ENCODE assay signal across 2 cellular contexts in the genomic region with DNA sequence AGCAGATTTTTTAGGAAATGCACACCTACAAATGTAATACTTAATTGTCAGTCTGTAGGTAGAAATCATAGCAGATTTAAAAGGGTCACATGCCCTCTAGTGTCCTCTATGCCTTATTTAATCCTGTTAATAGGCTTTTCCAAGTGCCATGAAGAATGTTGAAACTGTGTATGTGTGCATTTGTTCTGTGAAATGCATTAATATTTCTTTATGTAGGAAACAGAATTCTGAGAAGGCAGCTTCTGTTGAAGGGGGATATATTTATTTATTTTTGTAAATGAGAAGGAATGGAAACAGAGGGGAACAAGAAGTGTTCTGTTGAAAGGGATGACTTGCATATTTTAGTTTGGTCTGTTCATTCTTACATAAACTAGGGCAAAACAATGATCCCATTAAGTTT.
TF ChIP-seq lines count a peak whose summit lies in the region.

No MANE protein-coding gene starts in this region.

TF ChIP-seq in SK-N-SH, 30 proteins besides CTCF, POLR2A, EP300 and RAD21 (continued from another document):
- TF ChIP-seq TEAD4 (IDR thresholded peaks at IDR 0.05; ENCODE audit: borderline replicate concordance, insufficient read depth), result no peak
- no peak for TF ChIP-seq MEF2A (IDR thresholded peaks at IDR 0.05; ENCODE audit: borderline replicate concordance, low read depth)
- TF ChIP-seq, protein P1, sequence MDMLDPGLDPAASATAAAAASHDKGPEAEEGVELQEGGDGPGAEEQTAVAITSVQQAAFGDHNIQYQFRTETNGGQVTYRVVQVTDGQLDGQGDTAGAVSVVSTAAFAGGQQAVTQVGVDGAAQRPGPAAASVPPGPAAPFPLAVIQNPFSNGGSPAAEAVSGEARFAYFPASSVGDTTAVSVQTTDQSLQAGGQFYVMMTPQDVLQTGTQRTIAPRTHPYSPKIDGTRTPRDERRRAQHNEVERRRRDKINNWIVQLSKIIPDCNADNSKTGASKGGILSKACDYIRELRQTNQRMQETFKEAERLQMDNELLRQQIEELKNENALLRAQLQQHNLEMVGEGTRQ (IDR thresholded peaks at IDR 0.05; ENCODE audit: borderline replicate concordance, low read depth, low read length), result no peak
- no peak for TF ChIP-seq RCOR1 (IDR thresholded peaks at IDR 0.05; ENCODE audit: low read length)
- TF ChIP-seq SMC3 (IDR thresholded peaks at IDR 0.05; ENCODE audit: low read depth, low read length), result 0 out of 2 replicates have a peak, but pooled peaks have one; percentile 12
TF ChIP-seq in SK-N-SH: peak in this region for 1.

TF ChIP-seq in SK-N-SH treated with all-trans-retinoic acid at 6 μM for 48 hours, 23 proteins besides CTCF, POLR2A, EP300 and RAD21 (continued from another document):
- TF ChIP-seq, protein P2, sequence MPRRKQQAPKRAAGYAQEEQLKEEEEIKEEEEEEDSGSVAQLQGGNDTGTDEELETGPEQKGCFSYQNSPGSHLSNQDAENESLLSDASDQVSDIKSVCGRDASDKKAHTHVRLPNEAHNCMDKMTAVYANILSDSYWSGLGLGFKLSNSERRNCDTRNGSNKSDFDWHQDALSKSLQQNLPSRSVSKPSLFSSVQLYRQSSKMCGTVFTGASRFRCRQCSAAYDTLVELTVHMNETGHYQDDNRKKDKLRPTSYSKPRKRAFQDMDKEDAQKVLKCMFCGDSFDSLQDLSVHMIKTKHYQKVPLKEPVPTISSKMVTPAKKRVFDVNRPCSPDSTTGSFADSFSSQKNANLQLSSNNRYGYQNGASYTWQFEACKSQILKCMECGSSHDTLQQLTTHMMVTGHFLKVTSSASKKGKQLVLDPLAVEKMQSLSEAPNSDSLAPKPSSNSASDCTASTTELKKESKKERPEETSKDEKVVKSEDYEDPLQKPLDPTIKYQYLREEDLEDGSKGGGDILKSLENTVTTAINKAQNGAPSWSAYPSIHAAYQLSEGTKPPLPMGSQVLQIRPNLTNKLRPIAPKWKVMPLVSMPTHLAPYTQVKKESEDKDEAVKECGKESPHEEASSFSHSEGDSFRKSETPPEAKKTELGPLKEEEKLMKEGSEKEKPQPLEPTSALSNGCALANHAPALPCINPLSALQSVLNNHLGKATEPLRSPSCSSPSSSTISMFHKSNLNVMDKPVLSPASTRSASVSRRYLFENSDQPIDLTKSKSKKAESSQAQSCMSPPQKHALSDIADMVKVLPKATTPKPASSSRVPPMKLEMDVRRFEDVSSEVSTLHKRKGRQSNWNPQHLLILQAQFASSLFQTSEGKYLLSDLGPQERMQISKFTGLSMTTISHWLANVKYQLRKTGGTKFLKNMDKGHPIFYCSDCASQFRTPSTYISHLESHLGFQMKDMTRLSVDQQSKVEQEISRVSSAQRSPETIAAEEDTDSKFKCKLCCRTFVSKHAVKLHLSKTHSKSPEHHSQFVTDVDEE (CRISPR knock-in tag; IDR thresholded peaks at IDR 0.05), result no peak
- TF ChIP-seq TOX (CRISPR knock-in tag; IDR thresholded peaks at IDR 0.05; ENCODE audit: borderline replicate concordance), result no peak
- no peak for TF ChIP-seq ZFP30 (CRISPR knock-in tag; IDR thresholded peaks at IDR 0.05)
- TF ChIP-seq SNAI2 (CRISPR knock-in tag; IDR thresholded peaks at IDR 0.05), result no peak
- TF ChIP-seq, protein P3, sequence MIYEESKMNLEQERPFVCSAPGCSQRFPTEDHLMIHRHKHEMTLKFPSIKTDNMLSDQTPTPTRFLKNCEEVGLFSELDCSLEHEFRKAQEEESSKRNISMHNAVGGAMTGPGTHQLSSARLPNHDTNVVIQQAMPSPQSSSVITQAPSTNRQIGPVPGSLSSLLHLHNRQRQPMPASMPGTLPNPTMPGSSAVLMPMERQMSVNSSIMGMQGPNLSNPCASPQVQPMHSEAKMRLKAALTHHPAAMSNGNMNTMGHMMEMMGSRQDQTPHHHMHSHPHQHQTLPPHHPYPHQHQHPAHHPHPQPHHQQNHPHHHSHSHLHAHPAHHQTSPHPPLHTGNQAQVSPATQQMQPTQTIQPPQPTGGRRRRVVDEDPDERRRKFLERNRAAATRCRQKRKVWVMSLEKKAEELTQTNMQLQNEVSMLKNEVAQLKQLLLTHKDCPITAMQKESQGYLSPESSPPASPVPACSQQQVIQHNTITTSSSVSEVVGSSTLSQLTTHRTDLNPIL (CRISPR knock-in tag; IDR thresholded peaks at IDR 0.05; ENCODE audit: low read depth), result no peak
- no peak for TF ChIP-seq RARB (CRISPR knock-in tag; IDR thresholded peaks at IDR 0.05)
- no peak for TF ChIP-seq PPARA (CRISPR knock-in tag; IDR thresholded peaks at IDR 0.05; ENCODE audit: borderline replicate concordance)
- no peak for TF ChIP-seq CSDC2 (CRISPR knock-in tag; IDR thresholded peaks at IDR 0.05)
- no peak for TF ChIP-seq GLIS3 (CRISPR knock-in tag; IDR thresholded peaks at IDR 0.05)
- no peak for TF ChIP-seq ESRRG (CRISPR knock-in tag; IDR thresholded peaks at IDR 0.05)
- TF ChIP-seq ZNF565 (CRISPR knock-in tag; conservative IDR thresholded peaks at IDR 0.05; ENCODE audit: low read depth), result no peak
- TF ChIP-seq OSR1 (CRISPR knock-in tag; IDR thresholded peaks at IDR 0.05), result no peak
